Comparison of ENCODE assay signal across 1 cellular context in the genomic region with DNA sequence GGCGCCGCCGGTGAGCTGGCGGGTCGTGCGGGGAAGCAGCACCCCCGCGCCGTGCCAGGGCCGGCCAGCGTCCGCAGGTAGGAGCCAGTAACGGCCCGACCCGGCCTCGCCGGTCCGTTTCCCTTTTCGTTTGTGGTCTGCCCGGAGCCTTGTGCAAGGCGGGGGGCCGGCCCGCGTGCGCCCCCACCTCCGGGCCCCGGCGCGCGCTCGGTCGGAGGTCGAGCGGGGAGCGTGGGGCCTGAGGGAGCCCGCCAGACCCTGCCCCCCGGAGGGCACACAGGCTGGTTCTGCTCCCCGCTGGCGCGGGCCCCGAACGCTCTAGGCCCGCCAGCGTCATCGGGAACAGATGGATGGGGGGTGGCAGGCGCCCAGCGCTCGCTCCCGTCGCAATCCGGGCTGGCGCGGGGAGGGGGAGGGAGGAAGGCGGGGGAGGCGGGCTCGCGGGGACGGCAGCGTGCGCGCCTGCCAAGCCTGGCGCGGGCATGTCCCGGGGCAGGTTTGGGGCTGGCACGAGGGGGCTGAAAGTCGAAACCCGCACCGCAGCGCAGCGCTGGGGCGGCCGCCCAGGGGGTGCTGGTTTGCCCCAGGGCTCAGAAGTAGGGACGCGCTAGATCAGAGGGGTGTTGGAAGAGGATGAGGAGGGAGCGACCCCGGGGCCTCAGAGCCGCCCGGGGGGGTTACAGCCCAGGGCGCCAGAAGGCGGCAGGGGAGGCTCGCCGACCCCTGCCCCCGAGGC.
TF ChIP-seq lines count a peak whose summit lies in the region.

No MANE protein-coding gene starts in this region.

TF ChIP-seq in HEK293, 187 proteins besides CTCF, POLR2A, EP300 and RAD21 (continued from another document and continues in another):
- no peak for TF ChIP-seq ZNF48 (tag by site-specific recombination; IDR thresholded peaks at IDR 0.05)
- TF ChIP-seq, protein P1, sequence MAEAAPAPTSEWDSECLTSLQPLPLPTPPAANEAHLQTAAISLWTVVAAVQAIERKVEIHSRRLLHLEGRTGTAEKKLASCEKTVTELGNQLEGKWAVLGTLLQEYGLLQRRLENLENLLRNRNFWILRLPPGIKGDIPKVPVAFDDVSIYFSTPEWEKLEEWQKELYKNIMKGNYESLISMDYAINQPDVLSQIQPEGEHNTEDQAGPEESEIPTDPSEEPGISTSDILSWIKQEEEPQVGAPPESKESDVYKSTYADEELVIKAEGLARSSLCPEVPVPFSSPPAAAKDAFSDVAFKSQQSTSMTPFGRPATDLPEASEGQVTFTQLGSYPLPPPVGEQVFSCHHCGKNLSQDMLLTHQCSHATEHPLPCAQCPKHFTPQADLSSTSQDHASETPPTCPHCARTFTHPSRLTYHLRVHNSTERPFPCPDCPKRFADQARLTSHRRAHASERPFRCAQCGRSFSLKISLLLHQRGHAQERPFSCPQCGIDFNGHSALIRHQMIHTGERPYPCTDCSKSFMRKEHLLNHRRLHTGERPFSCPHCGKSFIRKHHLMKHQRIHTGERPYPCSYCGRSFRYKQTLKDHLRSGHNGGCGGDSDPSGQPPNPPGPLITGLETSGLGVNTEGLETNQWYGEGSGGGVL (tag by site-specific recombination; IDR thresholded peaks at IDR 0.05) = no peak; the same call in none of the 2 replicates
- TF ChIP-seq MEIS1 (CRISPR knock-in tag; IDR thresholded peaks at IDR 0.05; ENCODE audit: borderline replicate concordance) = no peak
- TF ChIP-seq, protein P2, sequence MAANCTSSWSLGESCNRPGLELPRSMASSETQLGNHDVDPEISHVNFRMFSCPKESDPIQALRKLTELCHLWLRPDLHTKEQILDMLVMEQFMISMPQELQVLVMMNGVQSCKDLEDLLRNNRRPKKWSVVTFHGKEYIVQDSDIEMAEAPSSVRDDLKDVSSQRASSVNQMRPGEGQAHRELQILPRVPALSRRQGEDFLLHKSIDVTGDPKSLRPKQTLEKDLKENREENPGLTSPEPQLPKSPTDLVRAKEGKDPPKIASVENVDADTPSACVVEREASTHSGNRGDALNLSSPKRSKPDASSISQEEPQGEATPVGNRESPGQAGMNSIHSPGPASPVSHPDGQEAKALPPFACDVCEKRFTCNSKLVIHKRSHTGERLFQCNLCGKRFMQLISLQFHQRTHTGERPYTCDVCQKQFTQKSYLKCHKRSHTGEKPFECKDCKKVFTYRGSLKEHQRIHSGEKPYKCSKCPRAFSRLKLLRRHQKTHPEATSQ (tag by site-specific recombination; IDR thresholded peaks at IDR 0.05) = no peak
- TF ChIP-seq ZNF561 (tag by site-specific recombination; IDR thresholded peaks at IDR 0.05; ENCODE audit: borderline replicate concordance) = no peak; the same call in 1 of the 2 replicates
- TF ChIP-seq ZNF776 (tag by site-specific recombination; IDR thresholded peaks at IDR 0.05; ENCODE audit: borderline replicate concordance) = no peak
- TF ChIP-seq, protein P3, sequence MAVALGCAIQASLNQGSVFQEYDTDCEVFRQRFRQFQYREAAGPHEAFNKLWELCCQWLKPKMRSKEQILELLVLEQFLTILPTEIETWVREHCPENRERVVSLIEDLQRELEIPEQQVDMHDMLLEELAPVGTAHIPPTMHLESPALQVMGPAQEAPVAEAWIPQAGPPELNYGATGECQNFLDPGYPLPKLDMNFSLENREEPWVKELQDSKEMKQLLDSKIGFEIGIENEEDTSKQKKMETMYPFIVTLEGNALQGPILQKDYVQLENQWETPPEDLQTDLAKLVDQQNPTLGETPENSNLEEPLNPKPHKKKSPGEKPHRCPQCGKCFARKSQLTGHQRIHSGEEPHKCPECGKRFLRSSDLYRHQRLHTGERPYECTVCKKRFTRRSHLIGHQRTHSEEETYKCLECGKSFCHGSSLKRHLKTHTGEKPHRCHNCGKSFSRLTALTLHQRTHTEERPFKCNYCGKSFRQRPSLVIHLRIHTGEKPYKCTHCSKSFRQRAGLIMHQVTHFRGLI (tag by site-specific recombination; IDR thresholded peaks at IDR 0.05) = 0 out of 2 replicates have a peak, but pooled peaks have one; percentile 28
- TF ChIP-seq REPIN1 (tag by site-specific recombination; IDR thresholded peaks at IDR 0.05; ENCODE audit: low read depth) = no peak
- TF ChIP-seq SP3 (tag by site-specific recombination; IDR thresholded peaks at IDR 0.05) = peak; percentile 68
- TF ChIP-seq ZNF629 (tag by site-specific recombination; IDR thresholded peaks at IDR 0.05) = no peak
- TF ChIP-seq, protein P4, sequence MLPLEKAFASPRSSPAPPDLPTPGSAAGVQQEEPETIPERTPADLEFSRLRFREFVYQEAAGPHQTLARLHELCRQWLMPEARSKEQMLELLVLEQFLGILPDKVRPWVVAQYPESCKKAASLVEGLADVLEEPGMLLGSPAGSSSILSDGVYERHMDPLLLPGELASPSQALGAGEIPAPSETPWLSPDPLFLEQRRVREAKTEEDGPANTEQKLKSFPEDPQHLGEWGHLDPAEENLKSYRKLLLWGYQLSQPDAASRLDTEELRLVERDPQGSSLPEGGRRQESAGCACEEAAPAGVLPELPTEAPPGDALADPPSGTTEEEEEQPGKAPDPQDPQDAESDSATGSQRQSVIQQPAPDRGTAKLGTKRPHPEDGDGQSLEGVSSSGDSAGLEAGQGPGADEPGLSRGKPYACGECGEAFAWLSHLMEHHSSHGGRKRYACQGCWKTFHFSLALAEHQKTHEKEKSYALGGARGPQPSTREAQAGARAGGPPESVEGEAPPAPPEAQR (tag by site-specific recombination; IDR thresholded peaks at IDR 0.05) = no peak
- TF ChIP-seq HOXC10 (CRISPR knock-in tag; IDR thresholded peaks at IDR 0.05) = no peak
- peak; percentile 73 for TF ChIP-seq WT1 (tag by site-specific recombination; IDR thresholded peaks at IDR 0.05)
- TF ChIP-seq ZNF121 (tag by site-specific recombination; IDR thresholded peaks at IDR 0.05) = no peak
- TF ChIP-seq ZNF621 (tag by site-specific recombination; IDR thresholded peaks at IDR 0.05) = no peak
- no peak for TF ChIP-seq KLF16 (tag by site-specific recombination; IDR thresholded peaks at IDR 0.05)
- no peak for TF ChIP-seq ZNF112 (tag by site-specific recombination; IDR thresholded peaks at IDR 0.05)
- no peak for TF ChIP-seq ZNF433 (tag by site-specific recombination; IDR thresholded peaks at IDR 0.05; ENCODE audit: low read depth)
- TF ChIP-seq ZNF140 (tag by site-specific recombination; IDR thresholded peaks at IDR 0.05) = no peak
- no peak for TF ChIP-seq ZSCAN16 (tag by site-specific recombination; IDR thresholded peaks at IDR 0.05)
- no peak for TF ChIP-seq ZNF664 (tag by site-specific recombination; IDR thresholded peaks at IDR 0.05)
- no peak for TF ChIP-seq ZBTB21 (tag by site-specific recombination; IDR thresholded peaks at IDR 0.05)
- TF ChIP-seq SP7 (tag by site-specific recombination; IDR thresholded peaks at IDR 0.05) = peak; percentile 57; the same call in 1 of the 2 replicates
- no peak for TF ChIP-seq ZNF394 (tag by site-specific recombination; IDR thresholded peaks at IDR 0.05; ENCODE audit: borderline replicate concordance)
- TF ChIP-seq ZNF473 (tag by site-specific recombination; IDR thresholded peaks at IDR 0.05) = no peak
- TF ChIP-seq ZNF132 (tag by site-specific recombination; IDR thresholded peaks at IDR 0.05; ENCODE audit: borderline replicate concordance) = no peak
- TF ChIP-seq ZNF157 (tag by site-specific recombination; IDR thresholded peaks at IDR 0.05) = no peak
- no peak for TF ChIP-seq ZNF155 (tag by site-specific recombination; IDR thresholded peaks at IDR 0.05)
- TF ChIP-seq, protein P5, sequence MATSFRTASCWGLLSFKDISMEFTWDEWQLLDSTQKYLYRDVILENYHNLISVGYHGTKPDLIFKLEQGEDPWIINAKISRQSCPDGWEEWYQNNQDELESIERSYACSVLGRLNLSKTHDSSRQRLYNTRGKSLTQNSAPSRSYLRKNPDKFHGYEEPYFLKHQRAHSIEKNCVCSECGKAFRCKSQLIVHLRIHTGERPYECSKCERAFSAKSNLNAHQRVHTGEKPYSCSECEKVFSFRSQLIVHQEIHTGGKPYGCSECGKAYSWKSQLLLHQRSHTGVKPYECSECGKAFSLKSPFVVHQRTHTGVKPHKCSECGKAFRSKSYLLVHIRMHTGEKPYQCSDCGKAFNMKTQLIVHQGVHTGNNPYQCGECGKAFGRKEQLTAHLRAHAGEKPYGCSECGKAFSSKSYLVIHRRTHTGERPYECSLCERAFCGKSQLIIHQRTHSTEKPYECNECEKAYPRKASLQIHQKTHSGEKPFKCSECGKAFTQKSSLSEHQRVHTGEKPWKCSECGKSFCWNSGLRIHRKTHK (tag by site-specific recombination; IDR thresholded peaks at IDR 0.05) = no peak
- no peak for TF ChIP-seq ZNF19 (tag by site-specific recombination; IDR thresholded peaks at IDR 0.05; ENCODE audit: low read depth)
- TF ChIP-seq ZFP3 (tag by site-specific recombination; IDR thresholded peaks at IDR 0.05; ENCODE audit: low read depth) = no peak
- no peak for TF ChIP-seq FEZF1 (tag by site-specific recombination; IDR thresholded peaks at IDR 0.05)
- TF ChIP-seq ZNF530 (tag by site-specific recombination; IDR thresholded peaks at IDR 0.05; ENCODE audit: low read depth) = no peak
- TF ChIP-seq ZIC2 (tag by site-specific recombination; IDR thresholded peaks at IDR 0.05) = peak; percentile 72
- TF ChIP-seq ZNF23 (tag by site-specific recombination; IDR thresholded peaks at IDR 0.05; ENCODE audit: borderline replicate concordance) = no peak
- no peak for TF ChIP-seq ZBTB1 (tag by site-specific recombination; IDR thresholded peaks at IDR 0.05)
- no peak for TF ChIP-seq ZNF174 (tag by site-specific recombination; IDR thresholded peaks at IDR 0.05)
- TF ChIP-seq ZNF549 (tag by site-specific recombination; IDR thresholded peaks at IDR 0.05) = no peak
- no peak for TF ChIP-seq ZNF274 (IDR thresholded peaks at IDR 0.05; ENCODE audit: low read length)
- TF ChIP-seq ZNF274 (tag by site-specific recombination; IDR thresholded peaks at IDR 0.05; ENCODE audit: borderline replicate concordance) = no peak
- TF ChIP-seq, protein P6, sequence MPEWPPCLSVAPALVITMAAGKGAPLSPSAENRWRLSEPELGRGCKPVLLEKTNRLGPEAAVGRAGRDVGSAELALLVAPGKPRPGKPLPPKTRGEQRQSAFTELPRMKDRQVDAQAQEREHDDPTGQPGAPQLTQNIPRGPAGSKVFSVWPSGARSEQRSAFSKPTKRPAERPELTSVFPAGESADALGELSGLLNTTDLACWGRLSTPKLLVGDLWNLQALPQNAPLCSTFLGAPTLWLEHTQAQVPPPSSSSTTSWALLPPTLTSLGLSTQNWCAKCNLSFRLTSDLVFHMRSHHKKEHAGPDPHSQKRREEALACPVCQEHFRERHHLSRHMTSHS (tag by site-specific recombination; IDR thresholded peaks at IDR 0.05) = no peak
- TF ChIP-seq, protein P7, sequence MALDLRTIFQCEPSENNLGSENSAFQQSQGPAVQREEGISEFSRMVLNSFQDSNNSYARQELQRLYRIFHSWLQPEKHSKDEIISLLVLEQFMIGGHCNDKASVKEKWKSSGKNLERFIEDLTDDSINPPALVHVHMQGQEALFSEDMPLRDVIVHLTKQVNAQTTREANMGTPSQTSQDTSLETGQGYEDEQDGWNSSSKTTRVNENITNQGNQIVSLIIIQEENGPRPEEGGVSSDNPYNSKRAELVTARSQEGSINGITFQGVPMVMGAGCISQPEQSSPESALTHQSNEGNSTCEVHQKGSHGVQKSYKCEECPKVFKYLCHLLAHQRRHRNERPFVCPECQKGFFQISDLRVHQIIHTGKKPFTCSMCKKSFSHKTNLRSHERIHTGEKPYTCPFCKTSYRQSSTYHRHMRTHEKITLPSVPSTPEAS (tag by site-specific recombination; IDR thresholded peaks at IDR 0.05) = no peak
- no peak for TF ChIP-seq ZNF350 (tag by site-specific recombination; IDR thresholded peaks at IDR 0.05)
- no peak for TF ChIP-seq ZNF623 (tag by site-specific recombination; IDR thresholded peaks at IDR 0.05)
- no peak for TF ChIP-seq SCRT2 (tag by site-specific recombination; IDR thresholded peaks at IDR 0.05)
- TF ChIP-seq, protein P8, sequence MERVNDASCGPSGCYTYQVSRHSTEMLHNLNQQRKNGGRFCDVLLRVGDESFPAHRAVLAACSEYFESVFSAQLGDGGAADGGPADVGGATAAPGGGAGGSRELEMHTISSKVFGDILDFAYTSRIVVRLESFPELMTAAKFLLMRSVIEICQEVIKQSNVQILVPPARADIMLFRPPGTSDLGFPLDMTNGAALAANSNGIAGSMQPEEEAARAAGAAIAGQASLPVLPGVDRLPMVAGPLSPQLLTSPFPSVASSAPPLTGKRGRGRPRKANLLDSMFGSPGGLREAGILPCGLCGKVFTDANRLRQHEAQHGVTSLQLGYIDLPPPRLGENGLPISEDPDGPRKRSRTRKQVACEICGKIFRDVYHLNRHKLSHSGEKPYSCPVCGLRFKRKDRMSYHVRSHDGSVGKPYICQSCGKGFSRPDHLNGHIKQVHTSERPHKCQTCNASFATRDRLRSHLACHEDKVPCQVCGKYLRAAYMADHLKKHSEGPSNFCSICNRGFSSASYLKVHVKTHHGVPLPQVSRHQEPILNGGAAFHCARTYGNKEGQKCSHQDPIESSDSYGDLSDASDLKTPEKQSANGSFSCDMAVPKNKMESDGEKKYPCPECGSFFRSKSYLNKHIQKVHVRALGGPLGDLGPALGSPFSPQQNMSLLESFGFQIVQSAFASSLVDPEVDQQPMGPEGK (tag by site-specific recombination; IDR thresholded peaks at IDR 0.05) = peak; percentile 70
- no peak for TF ChIP-seq OVOL3 (tag by site-specific recombination; IDR thresholded peaks at IDR 0.05)
- TF ChIP-seq ZNF585B (tag by site-specific recombination; IDR thresholded peaks at IDR 0.05) = no peak
- peak; percentile 64 for TF ChIP-seq KLF9 (tag by site-specific recombination; IDR thresholded peaks at IDR 0.05; ENCODE audit: low read depth)
- no peak for TF ChIP-seq GLI4 (tag by site-specific recombination; IDR thresholded peaks at IDR 0.05)
- no peak for TF ChIP-seq ZNF239 (tag by site-specific recombination; IDR thresholded peaks at IDR 0.05)
- no peak for TF ChIP-seq RBAK (tag by site-specific recombination; IDR thresholded peaks at IDR 0.05)
- no peak for TF ChIP-seq ZNF654 (tag by site-specific recombination; IDR thresholded peaks at IDR 0.05; ENCODE audit: low read depth)
- no peak for TF ChIP-seq ZNF792 (tag by site-specific recombination; IDR thresholded peaks at IDR 0.05)
- TF ChIP-seq ZNF146 (tag by site-specific recombination; IDR thresholded peaks at IDR 0.05) = no peak
- no peak for TF ChIP-seq ZNF521 (tag by site-specific recombination; IDR thresholded peaks at IDR 0.05)
- no peak for TF ChIP-seq SETDB1 (IDR thresholded peaks at IDR 0.05; ENCODE audit: insufficient read length, low read length)
- TF ChIP-seq MYNN (tag by site-specific recombination; IDR thresholded peaks at IDR 0.05; ENCODE audit: borderline replicate concordance) = no peak
- TF ChIP-seq ZNF114 (tag by site-specific recombination; IDR thresholded peaks at IDR 0.05) = no peak
- TF ChIP-seq ZNF610 (tag by site-specific recombination; IDR thresholded peaks at IDR 0.05; ENCODE audit: borderline replicate concordance) = no peak
- TF ChIP-seq ZNF133 (tag by site-specific recombination; IDR thresholded peaks at IDR 0.05) = no peak
- TF ChIP-seq, protein P9, sequence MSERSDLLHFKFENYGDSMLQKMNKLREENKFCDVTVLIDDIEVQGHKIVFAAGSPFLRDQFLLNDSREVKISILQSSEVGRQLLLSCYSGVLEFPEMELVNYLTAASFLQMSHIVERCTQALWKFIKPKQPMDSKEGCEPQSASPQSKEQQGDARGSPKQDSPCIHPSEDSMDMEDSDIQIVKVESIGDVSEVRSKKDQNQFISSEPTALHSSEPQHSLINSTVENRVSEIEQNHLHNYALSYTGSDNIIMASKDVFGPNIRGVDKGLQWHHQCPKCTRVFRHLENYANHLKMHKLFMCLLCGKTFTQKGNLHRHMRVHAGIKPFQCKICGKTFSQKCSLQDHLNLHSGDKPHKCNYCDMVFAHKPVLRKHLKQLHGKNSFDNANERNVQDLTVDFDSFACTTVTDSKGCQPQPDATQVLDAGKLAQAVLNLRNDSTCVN (tag by site-specific recombination; optimal IDR thresholded peaks at IDR 0.05) = peak; percentile 81
